ENCODE assay signal across 2 cellular contexts in genomic region chr11:44303401-44303938, GRCh38.
TF ChIP-seq lines count a peak whose summit lies in the region.

No MANE protein-coding gene starts in this region.

TF ChIP-seq in SK-N-SH, 30 proteins besides CTCF, POLR2A, EP300 and RAD21:
- TF ChIP-seq MEF2A (IDR thresholded peaks at IDR 0.05; ENCODE audit: borderline replicate concordance, low read depth) (no peak), FOSL2 (IDR thresholded peaks at IDR 0.05; ENCODE audit: borderline replicate concordance, low read depth) (no peak), RXRA (IDR thresholded peaks at IDR 0.05; ENCODE audit: borderline replicate concordance, low read depth) (no peak), GABPA (IDR thresholded peaks at IDR 0.05; ENCODE audit: low read depth) (no peak), TAF1 (IDR thresholded peaks at IDR 0.05; ENCODE audit: borderline replicate concordance, low read depth, low read length) (no peak), RFX5 (IDR thresholded peaks at IDR 0.05; ENCODE audit: low read length) (no peak), POLR2AphosphoS5 (IDR thresholded peaks at IDR 0.05; ENCODE audit: low read depth, low read length) (no peak), MXI1 (IDR thresholded peaks at IDR 0.05; ENCODE audit: low read depth, low read length) (no peak), YY1 (IDR thresholded peaks at IDR 0.05; ENCODE audit: low read depth) (no peak), PBX3 (IDR thresholded peaks at IDR 0.05) (no peak)
TF ChIP-seq in SK-N-SH: peak in this region for 0.

TF ChIP-seq in SK-N-SH treated with all-trans-retinoic acid at 6 μM for 48 hours, 23 proteins besides CTCF, POLR2A, EP300 and RAD21:
- TF ChIP-seq ZFP3 (CRISPR knock-in tag; IDR thresholded peaks at IDR 0.05): no peak
- TF ChIP-seq TOX (CRISPR knock-in tag; IDR thresholded peaks at IDR 0.05; ENCODE audit: borderline replicate concordance): no peak
- no peak for TF ChIP-seq ZC3H10 (CRISPR knock-in tag; IDR thresholded peaks at IDR 0.05)
- no peak for TF ChIP-seq ZFP30 (CRISPR knock-in tag; IDR thresholded peaks at IDR 0.05)
- no peak for TF ChIP-seq GLIS3 (CRISPR knock-in tag; IDR thresholded peaks at IDR 0.05)
